In the genomic region with DNA sequence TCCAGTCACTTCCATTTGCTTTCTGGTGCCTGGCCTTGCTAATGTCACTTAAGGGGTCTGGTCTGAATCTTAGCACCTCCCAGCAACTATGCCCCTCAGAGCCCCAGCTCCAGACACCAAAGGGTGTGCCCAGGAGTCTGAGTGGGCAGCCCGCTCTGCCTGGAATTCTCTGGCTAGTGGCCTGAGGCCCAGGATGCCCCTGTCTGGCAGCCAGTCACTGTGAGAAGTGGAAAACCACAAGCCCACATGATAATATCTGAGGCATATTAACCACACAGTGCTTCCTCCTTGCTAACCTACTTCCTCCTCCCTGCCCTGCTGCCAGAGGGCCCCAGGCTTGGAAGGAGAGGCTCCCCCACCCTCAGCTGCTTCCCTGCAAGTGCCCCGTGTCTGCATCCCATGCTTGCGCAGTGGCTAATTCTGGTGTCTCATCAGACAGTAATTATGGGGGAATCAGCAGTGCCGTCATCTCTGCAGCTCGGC, we compare ENCODE assay signal across 8 cellular contexts. TPM values are rescaled to one million over a fixed set of nuclear protein-coding genes. Genes with fewer than 3 reads are reported as not detected.
DNase-seq lines count a peak whose midpoint lies in the region; ATAC-seq and TF ChIP-seq lines count a peak whose summit lies in the region.

No MANE protein-coding gene starts in this region.

- H3K4me2 ChIP-seq in HCT116 (ENCODE audit: low read length): peak overlapping the region; percentile 14; the same call in 1 of the 2 replicates

- RAD21 ChIA-PET in HCT116 (lab: Charles Lee; ENCODE audit: low non-redundant PET in 1 of 2, low total read pairs in 2 of 2, uncharacterized antibody in 2 of 2, unreplicated experiment in 2 of 2): no interaction called here

- no peak overlapping the region for H3K9ac ChIP-seq in HCT116 (ENCODE audit: low read length)

- TF ChIP-seq CTCF in HCT116 (IDR thresholded peaks at IDR 0.05 in 2 of 3, conservative IDR thresholded peaks at IDR 0.05 in 1 of 3; ENCODE audit: borderline replicate concordance in 1 of 3, insufficient read depth in 1 of 3, low read depth in 2 of 3, low read length in 2 of 3): no peak
- TF ChIP-seq CTCF in chondrocyte (IDR thresholded peaks at IDR 0.05): no peak
- no peak for TF ChIP-seq CTCF in body of pancreas (IDR thresholded peaks at IDR 0.05)

- no peaks in the 10 kb centered on the region for H3K9me2 ChIP-seq in HCT116 (ENCODE audit: insufficient read depth)

- H3K4me3 ChIP-seq in HCT116 (replicated peaks in 1 of 2; ENCODE audit: low read depth in 1 of 2, low read length in 2 of 2): no peak overlapping the region
- no peak overlapping the region for H3K4me3 ChIP-seq in body of pancreas

- H3K27me3 ChIP-seq in HCT116 (ENCODE audit: insufficient read depth, low read length) (no peaks in the 10 kb centered on the region; the same call in 1 of the 2 replicates), body of pancreas (no peaks in the 10 kb centered on the region)

- intact Hi-C loops in HCT116 (cut with micrococcal nuclease): no loop called here
- intact Hi-C loops in body of pancreas (cut with DNase I): no loop called here

- no peak overlapping the region for H2AFZ ChIP-seq in HCT116 (ENCODE audit: low read depth, low read length, poor library complexity, severe bottlenecking)

- TF ChIP-seq POLR2A in HCT116 (IDR thresholded peaks at IDR 0.05; ENCODE audit: borderline replicate concordance, extremely low read depth, insufficient read depth, insufficient read length) (no peak), body of pancreas (IDR thresholded peaks at IDR 0.05) (no peak)

- no peak overlapping the region for H3K27ac Mint-ChIP-seq in chondrocyte (ENCODE audit: unreplicated experiment)

- POLR2A ChIA-PET in HCT116 (lab: Charles Lee): no interaction called here

- peaks cover 46% of the 10 kb centered on the region for H3K27me3 Mint-ChIP-seq in chondrocyte (ENCODE audit: low read depth)

- no peaks in the 10 kb centered on the region for H3K9me3 Mint-ChIP-seq in chondrocyte (ENCODE audit: low read depth)

- H3K36me3 Mint-ChIP-seq in chondrocyte (ENCODE audit: low read depth): no peaks in the 10 kb centered on the region

- H3K4me1 ChIP-seq in HCT116 (ENCODE audit: control insufficient read depth in 1 of 2, insufficient read depth in 2 of 2, low read length in 2 of 2) (peaks cover 6 to 16% of the 10 kb centered on the region in 2 experiments; a peak in 3 of 4 replicates), body of pancreas (peaks cover 9% of the 10 kb centered on the region)

- no peaks in the 10 kb centered on the region for H3K9me3 ChIP-seq in HCT116 (ENCODE audit: control insufficient read depth in 1 of 2, insufficient read depth in 1 of 2, low read depth in 1 of 2, low read length in 2 of 2)
- H3K9me3 ChIP-seq in body of pancreas: no peaks in the 10 kb centered on the region

- no peak overlapping the region; the same call in 1 of the 2 replicates for H3K27ac ChIP-seq in HCT116 (ENCODE audit: low read depth, low read length)
- no peak overlapping the region for H3K27ac ChIP-seq in body of pancreas

- no peaks in the 10 kb centered on the region for H4K20me1 ChIP-seq in HCT116 (ENCODE audit: insufficient read depth)

- no peaks in the 10 kb centered on the region for H3K79me2 ChIP-seq in HCT116 (ENCODE audit: insufficient read depth, low read length)

- no peak for TF ChIP-seq RAD21 in HCT116 (IDR thresholded peaks at IDR 0.05; ENCODE audit: low read depth)

- BruUV-seq in HCT116 (replicated peaks; lab: Mats Ljungman, UMichigan): no TSS peak

- H3K4me3 Mint-ChIP-seq in chondrocyte (ENCODE audit: unreplicated experiment): no peak overlapping the region

- 55 to 83% methylated on average over 5 of the region's 5 CpGs for WGBS in body of pancreas, 2 donors

- CTCF ChIA-PET in HCT116 (lab: Charles Lee): no interaction called here

- H3K4me1 Mint-ChIP-seq in chondrocyte (ENCODE audit: low read depth): peaks cover 20% of the 10 kb centered on the region

- H3K36me3 ChIP-seq in HCT116 (ENCODE audit: control insufficient read depth in 1 of 2, insufficient read depth in 2 of 2, low read length in 2 of 2) (no peaks in the 10 kb centered on the region), body of pancreas (replicated peaks in 1 of 2; ENCODE audit: insufficient read depth in 1 of 2, low read depth in 2 of 2) (no peaks in the 10 kb centered on the region)

- peak; percentile 35; the same call in 1 of the 2 replicates for ATAC-seq in HCT116
- no peak for ATAC-seq in body of pancreas

- DNase-seq in AG20443 (ENCODE audit: low spot score): peak; percentile 46
- no peak for DNase-seq in HCT116 (ENCODE audit: low read depth, low spot score)
- DNase-seq in SKM-1 treated with dmso at 0.1 percent for 144 hours (lab: John Stamatoyannopoulos, UW; ENCODE audit: unreplicated experiment): peak; percentile 92
- peak; percentile 77 for DNase-seq in foreskin melanocyte
- DNase-seq in activated gamma-delta T cell treated with Interleukin-2 at 50 U/mL for 16 hours: no peak
- no peak for DNase-seq in chondrocyte (ENCODE audit: low spot score)
- DNase-seq in body of pancreas: no peak
- no peak for DNase-seq in NCI-H146 treated with DMSO at 0.1 percent for 48 hours (lab: John Stamatoyannopoulos, UW; ENCODE audit: unreplicated experiment)

TF ChIP-seq in HCT116, 20 proteins besides CTCF, POLR2A, EP300 and RAD21:
- TF ChIP-seq CEBPB (IDR thresholded peaks at IDR 0.05; ENCODE audit: low read depth) (no peak), EZH2phosphoT487 (IDR thresholded peaks at IDR 0.05; ENCODE audit: borderline replicate concordance) (no peak), ELF1 (IDR thresholded peaks at IDR 0.05; ENCODE audit: borderline replicate concordance, low read depth) (no peak), SRF (IDR thresholded peaks at IDR 0.05; ENCODE audit: low read depth) (no peak)

RNA-seq across cellular contexts. Expression of gene SRCIN1, which starts 14.0 kb away (rescaled TPM):
- total RNA-seq in HCT116 (2021; ENCODE audit: unreplicated experiment) (10.5 TPM), chondrocyte (0.30 to 0.51 TPM in 2 of 3 replicates, not detected in the other), body of pancreas (10 to 100 TPM; 11.2 to 19.8 TPM)
- 5.3 and 6.6 TPM in 2 replicates for polyA plus RNA-seq in HCT116 (2012)

Comparison
In these comparisons a context has a peak if more than half of its experiments do, and no peak if none do; other contexts are left out.
1. DNase-seq: peak in AG20443 (single experiment), SKM-1 treated with dmso at 0.1 percent for 144 hours (single experiment) and foreskin melanocyte (single experiment); none in HCT116 (single experiment), activated gamma-delta T cell treated with Interleukin-2 at 50 U/mL for 16 hours (single experiment), chondrocyte (single experiment), body of pancreas (0 of 4) and NCI-H146 treated with DMSO at 0.1 percent for 48 hours (single experiment).